In the genomic region with DNA sequence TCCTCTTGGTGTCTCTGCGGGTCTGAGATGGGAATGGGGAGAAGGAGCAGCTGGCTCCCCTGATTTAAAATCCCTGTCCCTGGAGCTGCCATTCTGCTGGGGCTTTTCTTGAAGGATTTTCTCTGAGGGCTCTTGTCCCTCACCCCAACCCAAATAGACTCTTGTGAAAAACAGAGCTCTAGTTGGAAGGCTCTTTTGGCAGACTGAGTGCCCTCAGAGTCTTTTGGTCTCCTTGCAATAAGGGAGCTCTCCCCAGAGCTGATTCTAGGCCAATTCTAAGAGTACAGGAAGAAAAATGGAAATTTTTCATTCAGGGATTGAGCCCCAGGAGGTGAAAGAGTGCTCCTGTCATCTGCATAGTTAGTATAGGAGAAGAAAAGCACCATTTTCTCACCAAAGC, we compare ENCODE assay signal across 9 cellular contexts.
"Had no signal": no experiment of that assay in that cellular context is flagged by ENCODE, and none has a peak within 500 bp of the region (broad histone marks: within the 10 kb centered on the region; RNA-seq: fewer than 3 reads in every experiment).

No MANE protein-coding gene starts in this region.

- H3K4me1 ChIP-seq: right lobe of liver had no signal

- H3K27ac ChIP-seq: right lobe of liver, thoracic aorta had no signal

- H3K4me3 ChIP-seq: lung, right lobe of liver, thoracic aorta had no signal

- DNase-seq: activated CD4-positive, CD25-positive, alpha-beta regulatory T cell; activated T-cell treated with anti-CD3 and anti-CD28 coated beads, Interleukin-2, amount 50 U/mL, for 48 hours; amniotic stem cell; effector memory CD4-positive, alpha-beta T cell; natural killer cell; right lobe of liver; stimulated activated CD4-positive, alpha-beta T cell treated with anti-CD3 and anti-CD28 coated beads, Interleukin-2, amount 100 ng/mL, for 24 hours had no signal

- H3K36me3 ChIP-seq: right lobe of liver, thoracic aorta had no signal

- H3K27me3 ChIP-seq: right lobe of liver had no signal

- H3K9me3 ChIP-seq: right lobe of liver, thoracic aorta had no signal

- ATAC-seq: natural killer cell had no signal
